Comparison of ENCODE assay signal across 20 cellular contexts in the genomic region with DNA sequence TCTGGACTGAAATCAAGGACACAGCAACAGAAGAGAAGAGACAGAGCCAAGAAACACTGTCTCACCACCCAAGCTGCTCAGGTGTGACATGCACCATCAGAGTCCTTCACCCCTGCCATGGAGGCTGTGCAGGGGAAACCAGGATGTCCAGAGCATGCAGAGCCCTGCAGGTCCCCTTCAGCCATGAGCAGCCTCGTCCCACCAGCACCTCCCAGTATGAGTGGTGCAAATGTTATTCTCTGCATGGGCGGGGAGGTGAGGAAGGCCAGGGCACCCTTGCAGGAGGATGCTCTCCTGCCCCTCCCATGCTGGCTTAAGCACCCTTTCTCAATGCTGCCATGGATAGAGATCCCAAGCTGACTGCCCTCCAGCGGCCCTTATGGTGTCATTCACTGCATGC.
"Had no signal": no experiment of that assay in that cellular context is flagged by ENCODE, and none has a peak within 500 bp of the region (broad histone marks: within the 10 kb centered on the region; RNA-seq: fewer than 3 reads in every experiment).

No MANE protein-coding gene starts in this region.

- H3K36me3 ChIP-seq: adrenal gland, WERI-Rb-1 had no signal

- H3K9ac ChIP-seq: KMS-11 had no signal

- H3K27ac Mint-ChIP-seq: activated CD4-positive, alpha-beta memory T cell treated with anti-CD3 and anti-CD28 coated beads, Interleukin-2, amount 10 ng/mL, durations not matched to agents 7 days and 5 days; activated CD4-positive, alpha-beta T cell treated with anti-CD3 and anti-CD28 coated beads for 36 hours; activated naive CD8-positive, alpha-beta T cell treated with anti-CD3 and anti-CD28 coated beads, Interleukin-2, amount 10 ng/mL, durations not matched to agents 7 days and 5 days; activated T-cell treated with anti-CD3 and anti-CD28 coated beads, Interleukin-2, amount 50 U/mL, for 72 hours; T-cell had no signal

- H3K4me1 Mint-ChIP-seq: activated CD4-positive, alpha-beta memory T cell treated with anti-CD3 and anti-CD28 coated beads, Interleukin-2, amount 10 ng/mL, durations not matched to agents 7 days and 5 days; activated CD4-positive, alpha-beta T cell treated with anti-CD3 and anti-CD28 coated beads for 36 hours; T-cell had no signal

- H3K9me3 ChIP-seq: adrenal gland had no signal

- H3K27me3 Mint-ChIP-seq: T-cell had no signal

- H3K27me3 ChIP-seq: adrenal gland had no signal

- H3K4me2 ChIP-seq: KMS-11 had no signal

- H3K4me1 ChIP-seq: adrenal gland had no signal

- H3K4me3 Mint-ChIP-seq: activated CD4-positive, alpha-beta memory T cell treated with anti-CD3 and anti-CD28 coated beads, Interleukin-2, amount 10 ng/mL, durations not matched to agents 7 days and 5 days; activated CD4-positive, alpha-beta T cell treated with anti-CD3 and anti-CD28 coated beads for 36 hours; activated naive CD8-positive, alpha-beta T cell treated with anti-CD3 and anti-CD28 coated beads, Interleukin-2, amount 10 ng/mL, durations not matched to agents 7 days and 5 days; activated T-cell treated with anti-CD3 and anti-CD28 coated beads, Interleukin-2, amount 50 U/mL, for 72 hours; T-cell had no signal

- H3K4me3 ChIP-seq: adrenal gland had no signal

- ATAC-seq: activated CD4-positive, alpha-beta T cell treated with anti-CD3 and anti-CD28 coated beads for 36 hours; activated T-cell treated with anti-CD3 and anti-CD28 coated beads, Interleukin-2, amount 50 U/mL, for 72 hours; T-cell had no signal

- H3K9me3 Mint-ChIP-seq: activated T-cell treated with anti-CD3 and anti-CD28 coated beads, Interleukin-2, amount 50 U/mL, for 72 hours; T-cell had no signal

- H3K36me3 Mint-ChIP-seq: activated naive CD8-positive, alpha-beta T cell treated with anti-CD3 and anti-CD28 coated beads, Interleukin-2, amount 10 ng/mL, durations not matched to agents 7 days and 5 days; T-cell had no signal

- DNase-seq: activated CD4-positive, alpha-beta memory T cell treated with anti-CD3 and anti-CD28 coated beads, Interleukin-2, amount 10 ng/mL, durations not matched to agents 7 days and 5 days; activated CD4-positive, alpha-beta T cell treated with anti-CD3 and anti-CD28 coated beads for 36 hours; activated CD4-positive, alpha-beta T cell treated with anti-CD3 and anti-CD28 coated beads, Interleukin-2, amount 50 U/mL, for 1 hour; activated naive CD4-positive, alpha-beta T cell treated with anti-CD3 and anti-CD28 coated beads, Interleukin-2, amount 50 U/mL, for 16 hours; activated naive CD8-positive, alpha-beta T cell treated with anti-CD3 and anti-CD28 coated beads, Interleukin-2, amount 10 ng/mL, durations not matched to agents 7 days and 5 days; activated T-cell treated with anti-CD3 and anti-CD28 coated beads, Interleukin-2, amount 50 U/mL, for 72 hours; adrenal gland; anterior cingulate cortex; cerebellar nuclear complex; MM.1S; NCI-H1105; NCI-H1436; NCI-H1694 treated with DMSO at 0.1 percent for 48 hours; NCI-H2029 treated with DMSO at 0.1 percent for 48 hours; NCI-H446; NCI-H524; SIG-M5; T-cell; WERI-Rb-1 had no signal

- H3K27ac ChIP-seq: adrenal gland, KMS-11, WERI-Rb-1 had no signal
